ENCODE assay signal across 22 cellular contexts in genomic region chr16:50711040-50711439, GRCh38. TPM values are rescaled to one million over a fixed set of nuclear protein-coding genes. Genes with fewer than 3 reads are reported as not detected.
DNase-seq lines count a peak whose midpoint lies in the region; ATAC-seq and TF ChIP-seq lines count a peak whose summit lies in the region.
"Had no signal": no experiment of that assay in that cellular context is flagged by ENCODE, and none has a peak within 500 bp of the region (broad histone marks: within the 10 kb centered on the region; RNA-seq: fewer than 3 reads in every experiment).

No MANE protein-coding gene starts in this region.

- H2AFZ ChIP-seq in neuronal stem cell (ENCODE audit: low read length), result no peak overlapping the region
- H2AFZ ChIP-seq: GM23338 had no signal

- H3K9ac ChIP-seq in neuronal stem cell (ENCODE audit: low read depth, low read length, poor library complexity), result no peak overlapping the region
- H3K9ac ChIP-seq: BLaER1 had no signal

- POLR2A ChIA-PET in activated CD4-positive, alpha-beta T cell treated with anti-CD3 and anti-CD28 coated beads for 36 hours (lab: Charles Lee), result no interaction called here

- H3K27ac ChIP-seq in neuronal stem cell (replicated peaks; ENCODE audit: low read length) (no peak overlapping the region), gastrocnemius medialis (peak overlapping the region; percentile 52 to 73 (median 66))
- H3K27ac ChIP-seq: 22Rv1, BLaER1, C4-2B had no signal

- H3K4me3 Mint-ChIP-seq in CD14-positive monocyte (no peak overlapping the region), immature natural killer cell (no peak overlapping the region)
- no peak overlapping the region for H3K4me3 Mint-ChIP-seq in dendritic cell treated with granulocyte-macrophage colony-stimulating factor and Interleukin-4, amounts not matched to agents 40 ng/mL and 50 ng/mL, for 4 days
- H3K4me3 Mint-ChIP-seq in activated CD4-positive, alpha-beta T cell treated with anti-CD3 and anti-CD28 coated beads for 36 hours, result no peak overlapping the region
- H3K4me3 Mint-ChIP-seq: B cell; CD4-positive, alpha-beta T cell; CD8-positive, alpha-beta memory T cell; GM23338; HFFc6 had no signal

- H3K36me3 Mint-ChIP-seq in CD14-positive monocyte, result peaks cover 66 to 93% of the 10 kb centered on the region in 2 donors
- H3K36me3 Mint-ChIP-seq in dendritic cell treated with granulocyte-macrophage colony-stimulating factor and Interleukin-4, amounts not matched to agents 40 ng/mL and 50 ng/mL, for 4 days (ENCODE audit: low read depth), result peaks cover 95% of the 10 kb centered on the region
- peaks cover 0 to 3% (median 3%) of the 10 kb centered on the region in 3 donors for H3K36me3 Mint-ChIP-seq in immature natural killer cell
- H3K36me3 Mint-ChIP-seq in activated CD4-positive, alpha-beta T cell treated with anti-CD3 and anti-CD28 coated beads for 36 hours (ENCODE audit: low read depth), result peaks cover 11% of the 10 kb centered on the region

- H3K4me1 ChIP-seq in neuronal stem cell (ENCODE audit: control insufficient read depth in 2 of 2, insufficient read depth in 1 of 2, low read depth in 1 of 2, low read length in 2 of 2), result peaks cover 3 to 4% of the 10 kb centered on the region in 2 donors
- H3K4me1 ChIP-seq in gastrocnemius medialis, result peaks cover 12 to 20% of the 10 kb centered on the region in 2 donors
- H3K4me1 ChIP-seq: HAP-1 had no signal

- WGBS in neuronal stem cell (ENCODE audit: extremely low coverage in 2 of 2, insufficient read length in 2 of 2, insufficient replicate concordance in 1 of 2), 2 donors, result no CpG with 5 or more reads among the region's 21 CpGs

- peaks cover 92% of the 10 kb centered on the region for H3K4me1 Mint-ChIP-seq in CD14-positive monocyte
- H3K4me1 Mint-ChIP-seq in dendritic cell treated with granulocyte-macrophage colony-stimulating factor and Interleukin-4, amounts not matched to agents 40 ng/mL and 50 ng/mL, for 4 days (ENCODE audit: low read depth), result peaks cover 89% of the 10 kb centered on the region
- H3K4me1 Mint-ChIP-seq in immature natural killer cell, result peaks cover 1 to 8% of the 10 kb centered on the region in 2 donors
- peaks cover 50% of the 10 kb centered on the region for H3K4me1 Mint-ChIP-seq in activated CD4-positive, alpha-beta T cell treated with anti-CD3 and anti-CD28 coated beads for 36 hours

- H3K4ac ChIP-seq in neuronal stem cell (ENCODE audit: low read length), result no peak overlapping the region

- H2BK12ac ChIP-seq in neuronal stem cell (ENCODE audit: low read length), result no peak overlapping the region

- H3K79me1 ChIP-seq in neuronal stem cell (ENCODE audit: low read depth, low read length), result no peaks in the 10 kb centered on the region

- TF ChIP-seq POLR2A in gastrocnemius medialis (IDR thresholded peaks at IDR 0.05), result no peak

- no peak overlapping the region for H3K4me2 ChIP-seq in neuronal stem cell (ENCODE audit: insufficient read depth, low read length, poor library complexity, severe bottlenecking)
- H3K4me2 ChIP-seq: BLaER1, GM23338 had no signal

- CTCF ChIA-PET in activated CD4-positive, alpha-beta T cell treated with anti-CD3 and anti-CD28 coated beads for 36 hours (lab: Charles Lee), result interaction anchor here (0.9 kb wide), 1 partner anchor 15 kb away, joined by 4 read pairs; no protein-coding TSS in a partner anchor

- H3K27ac Mint-ChIP-seq in CD14-positive monocyte, result peak overlapping the region; percentile 9 to 94 (median 63)
- peak overlapping the region; percentile 99 for H3K27ac Mint-ChIP-seq in dendritic cell treated with granulocyte-macrophage colony-stimulating factor and Interleukin-4, amounts not matched to agents 40 ng/mL and 50 ng/mL, for 4 days
- no peak overlapping the region for H3K27ac Mint-ChIP-seq in immature natural killer cell
- H3K27ac Mint-ChIP-seq in activated CD4-positive, alpha-beta T cell treated with anti-CD3 and anti-CD28 coated beads for 36 hours, result no peak overlapping the region
- H3K27ac Mint-ChIP-seq: B cell; CD4-positive, alpha-beta T cell; GM23338; HFFc6 had no signal

- no peak overlapping the region for H2BK15ac ChIP-seq in neuronal stem cell (ENCODE audit: low read length)

- peaks cover 0 to 4% (median 0%) of the 10 kb centered on the region in 3 experiments for H3K27me3 ChIP-seq in neuronal stem cell (ENCODE audit: control insufficient read depth in 3 of 3, insufficient read depth in 3 of 3, low read depth in 1 of 3, low read length in 3 of 3)
- no peaks in the 10 kb centered on the region for H3K27me3 ChIP-seq in gastrocnemius medialis
- H3K27me3 ChIP-seq: BLaER1 had no signal

- H2BK5ac ChIP-seq in neuronal stem cell (ENCODE audit: low read length), result no peak overlapping the region

- no peak overlapping the region for H2AK5ac ChIP-seq in neuronal stem cell (ENCODE audit: low read depth, low read length)

- no peak overlapping the region for H2BK120ac ChIP-seq in neuronal stem cell (ENCODE audit: low read depth, low read length)

- H4K91ac ChIP-seq in neuronal stem cell (ENCODE audit: low read depth, low read length, poor library complexity), result no peak overlapping the region

- H3K14ac ChIP-seq in neuronal stem cell (ENCODE audit: low read length), result peak overlapping the region; percentile 39

- H3K27me3 Mint-ChIP-seq in CD14-positive monocyte (ENCODE audit: low read depth in 3 of 3) (no peaks in the 10 kb centered on the region), immature natural killer cell (ENCODE audit: low read depth in 3 of 3) (peaks cover 0 to 5% (median 0%) of the 10 kb centered on the region in 3 donors)
- H3K27me3 Mint-ChIP-seq in dendritic cell treated with granulocyte-macrophage colony-stimulating factor and Interleukin-4, amounts not matched to agents 40 ng/mL and 50 ng/mL, for 4 days, result no peaks in the 10 kb centered on the region
- no peaks in the 10 kb centered on the region for H3K27me3 Mint-ChIP-seq in activated CD4-positive, alpha-beta T cell treated with anti-CD3 and anti-CD28 coated beads for 36 hours
- H3K27me3 Mint-ChIP-seq: B cell; CD4-positive, alpha-beta T cell had no signal

- no peaks in the 10 kb centered on the region for H3K9me3 ChIP-seq in neuronal stem cell (replicated peaks in 1 of 2; ENCODE audit: control insufficient read depth in 2 of 2, insufficient read depth in 1 of 2, low read depth in 1 of 2, low read length in 2 of 2)
- H3K9me3 ChIP-seq in gastrocnemius medialis, result no peaks in the 10 kb centered on the region
- H3K9me3 ChIP-seq: HAP-1 had no signal

- intact Hi-C loops in CD14-positive monocyte (cut with micrococcal nuclease) (loop anchor here (5.0 kb wide), 2 partner anchors 34 to 39 kb away; no protein-coding TSS in a partner anchor), gastrocnemius medialis (cut with DNase I; ENCODE audit: low total_unique reads) (no loop called here)
- intact Hi-C loops in dendritic cell treated with granulocyte-macrophage colony-stimulating factor and Interleukin-4, amounts not matched to agents 40 ng/mL and 50 ng/mL, for 4 days (cut with micrococcal nuclease), result no loop called here
- intact Hi-C loops in activated CD4-positive, alpha-beta T cell treated with anti-CD3 and anti-CD28 coated beads for 36 hours (cut with DNase I, micrococcal nuclease), result no loop called here

- no peak for DNase-seq in CD14-positive monocyte (ENCODE audit: low spot score)
- DNase-seq in neuronal stem cell (ENCODE audit: low spot score), result no peak
- no peak for DNase-seq in gastrocnemius medialis
- DNase-seq in immature natural killer cell, result no peak
- no peak for DNase-seq in activated CD4-positive, alpha-beta T cell treated with anti-CD3 and anti-CD28 coated beads for 36 hours
- no peak for DNase-seq in retina
- DNase-seq: CD4-positive, alpha-beta T cell; CD8-positive, alpha-beta memory T cell; DMS79; EL; GDM1; HFFc6 had no signal

- in situ Hi-C loops in gastrocnemius medialis (cut with MboI; ENCODE audit: low sequenced_read_pairs in 4 of 4), result no loop called here

- H3K4me3 ChIP-seq in neuronal stem cell (ENCODE audit: low read length in 2 of 2) (no peak overlapping the region), gastrocnemius medialis (no peak overlapping the region)
- H3K4me3 ChIP-seq: BLaER1, GM12878, GM23338, HAP-1 had no signal

- TF ChIP-seq CTCF in CD14-positive monocyte (IDR thresholded peaks at IDR 0.05), result no peak
- no peak for TF ChIP-seq CTCF in gastrocnemius medialis (IDR thresholded peaks at IDR 0.05 in 4 of 5, conservative IDR thresholded peaks at IDR 0.05 in 1 of 5)

- H3K9me3 Mint-ChIP-seq in CD14-positive monocyte (no peaks in the 10 kb centered on the region), immature natural killer cell (no peaks in the 10 kb centered on the region)
- no peaks in the 10 kb centered on the region for H3K9me3 Mint-ChIP-seq in dendritic cell treated with granulocyte-macrophage colony-stimulating factor and Interleukin-4, amounts not matched to agents 40 ng/mL and 50 ng/mL, for 4 days
- H3K9me3 Mint-ChIP-seq in activated CD4-positive, alpha-beta T cell treated with anti-CD3 and anti-CD28 coated beads for 36 hours (ENCODE audit: low read depth), result peaks cover 3% of the 10 kb centered on the region
- H3K9me3 Mint-ChIP-seq: CD4-positive, alpha-beta T cell; CD8-positive, alpha-beta memory T cell; GM23338; HFFc6 had no signal

- H4K8ac ChIP-seq in neuronal stem cell (ENCODE audit: low read depth, low read length), result no peak overlapping the region

- no peak for ATAC-seq in gastrocnemius medialis
- ATAC-seq in activated CD4-positive, alpha-beta T cell treated with anti-CD3 and anti-CD28 coated beads for 36 hours, result no peak
- ATAC-seq: GM12878, GM23338 had no signal

- H3K18ac ChIP-seq in neuronal stem cell (ENCODE audit: low read length), result no peak overlapping the region

- peak overlapping the region; percentile 61 for H3K23ac ChIP-seq in neuronal stem cell (ENCODE audit: low read depth, low read length, poor library complexity)

- H3K36me3 ChIP-seq in neuronal stem cell (replicated peaks in 1 of 2; ENCODE audit: control insufficient read depth in 2 of 2, insufficient read depth in 2 of 2, low read length in 2 of 2), result no peaks in the 10 kb centered on the region
- no peaks in the 10 kb centered on the region for H3K36me3 ChIP-seq in gastrocnemius medialis
- H3K36me3 ChIP-seq: BLaER1, HAP-1 had no signal

RNA-seq across cellular contexts. Expression of gene NOD2, which starts 17.6 kb away (rescaled TPM):
- polyA plus RNA-seq in CD14-positive monocyte, result 10 to 100 TPM; 18.5 to 29.7 TPM
- 0.14 TPM for polyA plus RNA-seq in neuronal stem cell (2013, experiment 1 of 2)
- 0.06 TPM for polyA plus RNA-seq in neuronal stem cell (2013, experiment 2 of 2)
- total RNA-seq in gastrocnemius medialis, result 1 to 10 TPM in 3 of 4 donors, under 1 TPM in 1; 0.27 to 2.1 (median 1.7) TPM
- polyA plus RNA-seq in immature natural killer cell, result 1 to 10 TPM in 1 of 3 donors, under 1 TPM in 1, not detected in 1; 0.76 to 1.5 TPM
- 1 to 10 TPM; 6.6 to 9.3 TPM for total RNA-seq in activated CD4-positive, alpha-beta T cell treated with anti-CD3 and anti-CD28 coated beads for 36 hours
- total RNA-seq: H4, HFFc6 had no signal
- polyA plus RNA-seq: AG04450 had no signal

RNA-seq across cellular contexts. Expression of gene SNX20, which starts 29.9 kb away (rescaled TPM):
- 10 to 100 TPM; 51.0 to 83.2 TPM for polyA plus RNA-seq in CD14-positive monocyte
- not detected for polyA plus RNA-seq in neuronal stem cell (2013, experiment 1 of 2)
- polyA plus RNA-seq in neuronal stem cell (2013, experiment 2 of 2), result not detected
- 1 to 10 TPM in 3 of 4 donors, under 1 TPM in 1; 0.17 to 4.0 (median 1.9) TPM for total RNA-seq in gastrocnemius medialis
- 10 to 100 TPM; 28.7 to 74.9 (median 30.9) TPM for polyA plus RNA-seq in immature natural killer cell
- 10 to 100 TPM; 43.3 to 48.9 TPM for total RNA-seq in activated CD4-positive, alpha-beta T cell treated with anti-CD3 and anti-CD28 coated beads for 36 hours
- total RNA-seq: GM23338, H4, HFFc6 had no signal
- polyA plus RNA-seq: AG04450, GM23338 had no signal

RNA-seq across cellular contexts. Expression of gene CYLD, which starts 30.8 kb away (rescaled TPM):
- polyA plus RNA-seq in CD14-positive monocyte (10 to 100 TPM; 35.9 to 57.9 TPM), immature natural killer cell (100 to 1,000 TPM in 1 of 3 donors, 10 to 100 TPM in 2; 65.7 to 102 (median 66.1) TPM)
- polyA plus RNA-seq in neuronal stem cell (2013, experiment 1 of 2), result 5.4 TPM
- 5.6 TPM for polyA plus RNA-seq in neuronal stem cell (2013, experiment 2 of 2)
- total RNA-seq in gastrocnemius medialis, result 100 to 1,000 TPM in 3 of 4 donors, 10 to 100 TPM in 1; 49.2 to 177 (median 135) TPM
- total RNA-seq in activated CD4-positive, alpha-beta T cell treated with anti-CD3 and anti-CD28 coated beads for 36 hours, result 10 to 100 TPM; 72.4 to 92.8 TPM

Comparison
In these comparisons a context has a peak if more than half of its experiments do, and no peak if none do; other contexts are left out.
1. H3K27ac Mint-ChIP-seq: peak in CD14-positive monocyte (7 of 7) and dendritic cell treated with granulocyte-macrophage colony-stimulating factor and Interleukin-4, amounts not matched to agents 40 ng/mL and 50 ng/mL, for 4 days (single experiment); none in immature natural killer cell (0 of 6) and activated CD4-positive, alpha-beta T cell treated with anti-CD3 and anti-CD28 coated beads for 36 hours (single experiment).
2. RNA of gene SNX20, which starts 29.9 kb away (total RNA-seq): 43.3 to 48.9 TPM in activated CD4-positive, alpha-beta T cell treated with anti-CD3 and anti-CD28 coated beads for 36 hours; 0.17 to 4.0 TPM in gastrocnemius medialis; every median in the first group is over 4 times any median in the second.
3. intact Hi-C loops: an anchor here in CD14-positive monocyte (5.0 kb wide); none called in dendritic cell treated with granulocyte-macrophage colony-stimulating factor and Interleukin-4, amounts not matched to agents 40 ng/mL and 50 ng/mL, for 4 days, gastrocnemius medialis and activated CD4-positive, alpha-beta T cell treated with anti-CD3 and anti-CD28 coated beads for 36 hours.